In genomic region chr5:134083517-134083916, GRCh38 we compare ENCODE assay signal across 17 cellular contexts. TPM values are rescaled to one million over a fixed set of nuclear protein-coding genes. Genes with fewer than 3 reads are reported as not detected.
DNase-seq lines count a peak whose midpoint lies in the region; ATAC-seq and TF ChIP-seq lines count a peak whose summit lies in the region.
"Had no signal": no experiment of that assay in that cellular context is flagged by ENCODE, and none has a peak within 500 bp of the region (broad histone marks: within the 10 kb centered on the region; RNA-seq: fewer than 3 reads in every experiment).

No MANE protein-coding gene starts in this region.

- H2AFZ ChIP-seq in neural progenitor cell (replicated peaks) = no peak overlapping the region

- DNase-seq in activated T-cell treated with anti-CD3 and anti-CD28 coated beads, Interleukin-2, amount 50 U/mL, for 24 hours = peak; percentile 34
- DNase-seq in activated T-cell treated with anti-CD3 and anti-CD28 coated beads for 4 hours (no peak), M059J (ENCODE audit: low read depth) (peak; percentile 69), astrocyte of the spinal cord (ENCODE audit: low read depth, low spot score) (peak; percentile 66), neural progenitor cell (ENCODE audit: low spot score) (no peak), kidney glomerular epithelial cell (lab: John Stamatoyannopoulos, UW) (no peak), NCI-H1436 (lab: John Stamatoyannopoulos, UW) (no peak)
- DNase-seq: amniotic stem cell, midbrain, NCI-H1092, NCI-H2081 treated with DMSO at 0.1 percent for 48 hours, NCI-H526 treated with DMSO at 0.1 percent for 48 hours, nucleus accumbens, right cardiac atrium, SJCRH30 had no signal

- no peak overlapping the region for H3K4me2 ChIP-seq in neural progenitor cell

- no peak for TF ChIP-seq CTCF in astrocyte of the spinal cord (IDR thresholded peaks at IDR 0.05; ENCODE audit: low read depth, low read length)
- no peak for TF ChIP-seq CTCF in neural progenitor cell (IDR thresholded peaks at IDR 0.05)

- no peaks in the 10 kb centered on the region for H3K79me2 ChIP-seq in neural progenitor cell (ENCODE audit: low read depth)

- no peak overlapping the region for H3K27ac ChIP-seq in neural progenitor cell
- H3K27ac ChIP-seq: SJCRH30, vagina had no signal

- ATAC-seq in HG02678 (IDR thresholded peaks at IDR 0.05; ENCODE audit: unreplicated experiment) = no peak
- ATAC-seq: right cardiac atrium had no signal

- H3K27me3 ChIP-seq in neural progenitor cell = no peaks in the 10 kb centered on the region
- H3K27me3 ChIP-seq: SJCRH30, vagina had no signal

- H3K36me3 Mint-ChIP-seq in activated T-cell treated with anti-CD3 and anti-CD28 coated beads, Interleukin-2, amount 50 U/mL, for 24 hours (ENCODE audit: low read depth) = no peaks in the 10 kb centered on the region
- no peaks in the 10 kb centered on the region for H3K36me3 Mint-ChIP-seq in neural progenitor cell

- H3K4me3 ChIP-seq in astrocyte of the spinal cord (ENCODE audit: low read depth, low read length) = no peak overlapping the region
- no peak overlapping the region for H3K4me3 ChIP-seq in neural progenitor cell
- H3K4me3 ChIP-seq: SJCRH30, vagina had no signal

- no peaks in the 10 kb centered on the region for H3F3A ChIP-seq in neural progenitor cell (ENCODE audit: low read depth)

- peaks cover 1% of the 10 kb centered on the region for H3K4me1 ChIP-seq in neural progenitor cell
- H3K4me1 ChIP-seq: vagina had no signal

- H3K27ac Mint-ChIP-seq in activated T-cell treated with anti-CD3 and anti-CD28 coated beads, Interleukin-2, amount 50 U/mL, for 24 hours = no peak overlapping the region
- peak overlapping the region; percentile 12 for H3K27ac Mint-ChIP-seq in neural progenitor cell

- H3K27me3 Mint-ChIP-seq in activated T-cell treated with anti-CD3 and anti-CD28 coated beads, Interleukin-2, amount 50 U/mL, for 24 hours = no peaks in the 10 kb centered on the region
- H3K27me3 Mint-ChIP-seq in neural progenitor cell (ENCODE audit: insufficient read depth, low read depth) = peaks cover 8% of the 10 kb centered on the region

- H4K20me1 ChIP-seq in neural progenitor cell (ENCODE audit: low read depth) = no peaks in the 10 kb centered on the region

- H3K9me3 Mint-ChIP-seq in activated T-cell treated with anti-CD3 and anti-CD28 coated beads, Interleukin-2, amount 50 U/mL, for 24 hours = no peaks in the 10 kb centered on the region
- H3K9me3 Mint-ChIP-seq in neural progenitor cell = no peaks in the 10 kb centered on the region

- peaks cover 83% of the 10 kb centered on the region for H3K4me1 Mint-ChIP-seq in activated T-cell treated with anti-CD3 and anti-CD28 coated beads, Interleukin-2, amount 50 U/mL, for 24 hours (ENCODE audit: low read depth)
- peaks cover 2% of the 10 kb centered on the region for H3K4me1 Mint-ChIP-seq in neural progenitor cell

- H3K4me3 Mint-ChIP-seq in activated T-cell treated with anti-CD3 and anti-CD28 coated beads, Interleukin-2, amount 50 U/mL, for 24 hours = no peak overlapping the region
- H3K4me3 Mint-ChIP-seq in neural progenitor cell = no peak overlapping the region

- H3K9ac ChIP-seq in neural progenitor cell = no peak overlapping the region

- no peaks in the 10 kb centered on the region for H3K9me3 ChIP-seq in neural progenitor cell (ENCODE audit: low read depth)
- H3K9me3 ChIP-seq: SJCRH30, vagina had no signal

- in situ Hi-C loops in astrocyte of the spinal cord (cut with HindIII; ENCODE audit: low sequenced_read_pairs) = no loop called here

- H3K36me3 ChIP-seq in neural progenitor cell = no peaks in the 10 kb centered on the region
- H3K36me3 ChIP-seq: SJCRH30, vagina had no signal

RNA-seq across cellular contexts. Expression of gene TCF7, which starts 31.0 kb away (rescaled TPM):
- 5.2 and 7.4 TPM in 2 replicates for total RNA-seq in M059J (2014; rRNA removed; shearing (Covaris generic))
- 0.73 and 1.8 TPM in 2 replicates for total RNA-seq in neural progenitor cell (ENCODE audit: low replicate concordance)

Comparison
In these comparisons a context has a peak if more than half of its experiments do, and no peak if none do; other contexts are left out.
1. DNase-seq: peak in activated T-cell treated with anti-CD3 and anti-CD28 coated beads, Interleukin-2, amount 50 U/mL, for 24 hours (single experiment), M059J (single experiment) and astrocyte of the spinal cord (single experiment); none in activated T-cell treated with anti-CD3 and anti-CD28 coated beads for 4 hours (single experiment), neural progenitor cell (single experiment), kidney glomerular epithelial cell (single experiment) and NCI-H1436 (single experiment).